2 cellular contexts compared by ENCODE assay signal in genomic region chr11:19711911-19712280, GRCh38.
TF ChIP-seq lines count a peak whose summit lies in the region.

No MANE protein-coding gene starts in this region.

TF ChIP-seq in IMR-90, 13 proteins besides CTCF, POLR2A, EP300 and RAD21 (continued from another document):
- TF ChIP-seq USF2 (IDR thresholded peaks at IDR 0.05; ENCODE audit: low read depth, low read length) (no peak), MAFK (IDR thresholded peaks at IDR 0.05; ENCODE audit: low read depth, low read length) (no peak), MAZ (IDR thresholded peaks at IDR 0.05; ENCODE audit: borderline replicate concordance, low read depth, low read length) (no peak)

TF ChIP-seq in GM12878, 131 proteins besides CTCF, POLR2A, EP300 and RAD21 (continued from another document):
- TF ChIP-seq NFYA (IDR thresholded peaks at IDR 0.05; ENCODE audit: borderline replicate concordance, low read depth, low read length): no peak
- no peak for TF ChIP-seq HSF1 (IDR thresholded peaks at IDR 0.05; ENCODE audit: low read depth, low read length)
- TF ChIP-seq RELB (IDR thresholded peaks at IDR 0.05; ENCODE audit: low read depth): no peak
- TF ChIP-seq RUNX3 (IDR thresholded peaks at IDR 0.05; ENCODE audit: low read length): no peak
- TF ChIP-seq SP1 (IDR thresholded peaks at IDR 0.05; ENCODE audit: low read depth, low read length): no peak
- TF ChIP-seq, protein P1, sequence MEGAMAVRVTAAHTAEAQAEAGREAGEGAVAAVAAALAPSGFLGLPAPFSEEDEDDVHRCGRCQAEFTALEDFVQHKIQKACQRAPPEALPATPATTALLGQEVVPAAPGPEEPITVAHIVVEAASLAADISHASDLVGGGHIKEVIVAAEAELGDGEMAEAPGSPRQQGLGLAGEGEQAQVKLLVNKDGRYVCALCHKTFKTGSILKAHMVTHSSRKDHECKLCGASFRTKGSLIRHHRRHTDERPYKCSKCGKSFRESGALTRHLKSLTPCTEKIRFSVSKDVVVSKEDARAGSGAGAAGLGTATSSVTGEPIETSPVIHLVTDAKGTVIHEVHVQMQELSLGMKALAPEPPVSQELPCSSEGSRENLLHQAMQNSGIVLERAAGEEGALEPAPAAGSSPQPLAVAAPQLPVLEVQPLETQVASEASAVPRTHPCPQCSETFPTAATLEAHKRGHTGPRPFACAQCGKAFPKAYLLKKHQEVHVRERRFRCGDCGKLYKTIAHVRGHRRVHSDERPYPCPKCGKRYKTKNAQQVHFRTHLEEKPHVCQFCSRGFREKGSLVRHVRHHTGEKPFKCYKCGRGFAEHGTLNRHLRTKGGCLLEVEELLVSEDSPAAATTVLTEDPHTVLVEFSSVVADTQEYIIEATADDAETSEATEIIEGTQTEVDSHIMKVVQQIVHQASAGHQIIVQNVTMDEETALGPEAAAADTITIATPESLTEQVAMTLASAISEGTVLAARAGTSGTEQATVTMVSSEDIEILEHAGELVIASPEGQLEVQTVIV (IDR thresholded peaks at IDR 0.05; ENCODE audit: borderline replicate concordance, partially characterized antibody): no peak
- no peak for TF ChIP-seq HDGF (IDR thresholded peaks at IDR 0.05)
